Comparison of ENCODE assay signal across 1 cellular context in the genomic region with DNA sequence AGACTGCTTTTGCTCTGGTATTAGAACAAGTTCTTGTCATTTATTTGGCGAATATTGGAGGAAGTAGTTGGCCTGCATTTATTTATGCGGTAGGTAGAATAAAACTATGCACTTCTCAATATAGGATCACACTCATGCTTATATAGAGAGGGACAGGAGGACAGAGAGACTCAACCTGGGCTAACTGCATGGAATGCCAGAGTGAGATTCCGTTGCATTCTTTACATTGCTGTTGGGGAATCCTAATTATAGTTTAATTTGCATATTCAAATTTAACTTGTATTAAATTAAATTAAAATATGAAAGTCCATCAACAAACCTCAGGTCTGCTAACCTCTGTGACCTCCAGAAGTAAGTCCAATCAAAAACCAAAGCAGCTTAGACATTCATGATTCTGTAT.
TF ChIP-seq lines count a peak whose summit lies in the region.

No MANE protein-coding gene starts in this region.

TF ChIP-seq in GM23338, 12 proteins besides CTCF, POLR2A, EP300 and RAD21:
- TF ChIP-seq, protein P1, sequence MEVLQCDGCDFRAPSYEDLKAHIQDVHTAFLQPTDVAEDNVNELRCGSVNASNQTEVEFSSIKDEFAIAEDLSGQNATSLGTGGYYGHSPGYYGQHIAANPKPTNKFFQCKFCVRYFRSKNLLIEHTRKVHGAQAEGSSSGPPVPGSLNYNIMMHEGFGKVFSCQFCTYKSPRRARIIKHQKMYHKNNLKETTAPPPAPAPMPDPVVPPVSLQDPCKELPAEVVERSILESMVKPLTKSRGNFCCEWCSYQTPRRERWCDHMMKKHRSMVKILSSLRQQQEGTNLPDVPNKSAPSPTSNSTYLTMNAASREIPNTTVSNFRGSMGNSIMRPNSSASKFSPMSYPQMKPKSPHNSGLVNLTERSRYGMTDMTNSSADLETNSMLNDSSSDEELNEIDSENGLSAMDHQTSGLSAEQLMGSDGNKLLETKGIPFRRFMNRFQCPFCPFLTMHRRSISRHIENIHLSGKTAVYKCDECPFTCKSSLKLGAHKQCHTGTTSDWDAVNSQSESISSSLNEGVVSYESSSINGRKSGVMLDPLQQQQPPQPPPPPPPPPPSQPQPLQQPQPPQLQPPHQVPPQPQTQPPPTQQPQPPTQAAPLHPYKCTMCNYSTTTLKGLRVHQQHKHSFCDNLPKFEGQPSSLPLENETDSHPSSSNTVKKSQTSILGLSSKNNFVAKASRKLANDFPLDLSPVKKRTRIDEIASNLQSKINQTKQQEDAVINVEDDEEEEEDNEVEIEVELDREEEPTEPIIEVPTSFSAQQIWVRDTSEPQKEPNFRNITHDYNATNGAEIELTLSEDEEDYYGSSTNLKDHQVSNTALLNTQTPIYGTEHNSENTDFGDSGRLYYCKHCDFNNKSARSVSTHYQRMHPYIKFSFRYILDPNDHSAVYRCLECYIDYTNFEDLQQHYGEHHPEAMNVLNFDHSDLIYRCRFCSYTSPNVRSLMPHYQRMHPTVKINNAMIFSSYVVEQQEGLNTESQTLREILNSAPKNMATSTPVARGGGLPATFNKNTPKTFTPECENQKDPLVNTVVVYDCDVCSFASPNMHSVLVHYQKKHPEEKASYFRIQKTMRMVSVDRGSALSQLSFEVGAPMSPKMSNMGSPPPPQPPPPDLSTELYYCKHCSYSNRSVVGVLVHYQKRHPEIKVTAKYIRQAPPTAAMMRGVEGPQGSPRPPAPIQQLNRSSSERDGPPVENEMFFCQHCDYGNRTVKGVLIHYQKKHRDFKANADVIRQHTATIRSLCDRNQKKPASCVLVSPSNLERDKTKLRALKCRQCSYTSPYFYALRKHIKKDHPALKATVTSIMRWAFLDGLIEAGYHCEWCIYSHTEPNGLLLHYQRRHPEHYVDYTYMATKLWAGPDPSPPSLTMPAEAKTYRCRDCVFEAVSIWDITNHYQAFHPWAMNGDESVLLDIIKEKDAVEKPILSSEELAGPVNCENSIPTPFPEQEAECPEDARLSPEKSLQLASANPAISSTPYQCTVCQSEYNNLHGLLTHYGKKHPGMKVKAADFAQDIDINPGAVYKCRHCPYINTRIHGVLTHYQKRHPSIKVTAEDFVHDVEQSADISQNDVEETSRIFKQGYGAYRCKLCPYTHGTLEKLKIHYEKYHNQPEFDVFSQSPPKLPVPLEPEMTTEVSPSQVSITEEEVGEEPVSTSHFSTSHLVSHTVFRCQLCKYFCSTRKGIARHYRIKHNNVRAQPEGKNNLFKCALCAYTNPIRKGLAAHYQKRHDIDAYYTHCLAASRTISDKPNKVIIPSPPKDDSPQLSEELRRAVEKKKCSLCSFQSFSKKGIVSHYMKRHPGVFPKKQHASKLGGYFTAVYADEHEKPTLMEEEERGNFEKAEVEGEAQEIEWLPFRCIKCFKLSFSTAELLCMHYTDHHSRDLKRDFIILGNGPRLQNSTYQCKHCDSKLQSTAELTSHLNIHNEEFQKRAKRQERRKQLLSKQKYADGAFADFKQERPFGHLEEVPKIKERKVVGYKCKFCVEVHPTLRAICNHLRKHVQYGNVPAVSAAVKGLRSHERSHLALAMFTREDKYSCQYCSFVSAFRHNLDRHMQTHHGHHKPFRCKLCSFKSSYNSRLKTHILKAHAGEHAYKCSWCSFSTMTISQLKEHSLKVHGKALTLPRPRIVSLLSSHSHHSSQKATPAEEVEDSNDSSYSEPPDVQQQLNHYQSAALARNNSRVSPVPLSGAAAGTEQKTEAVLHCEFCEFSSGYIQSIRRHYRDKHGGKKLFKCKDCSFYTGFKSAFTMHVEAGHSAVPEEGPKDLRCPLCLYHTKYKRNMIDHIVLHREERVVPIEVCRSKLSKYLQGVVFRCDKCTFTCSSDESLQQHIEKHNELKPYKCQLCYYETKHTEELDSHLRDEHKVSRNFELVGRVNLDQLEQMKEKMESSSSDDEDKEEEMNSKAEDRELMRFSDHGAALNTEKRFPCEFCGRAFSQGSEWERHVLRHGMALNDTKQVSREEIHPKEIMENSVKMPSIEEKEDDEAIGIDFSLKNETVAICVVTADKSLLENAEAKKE (CRISPR knock-in tag; IDR thresholded peaks at IDR 0.05): no peak
- TF ChIP-seq EZH2 (IDR thresholded peaks at IDR 0.05; ENCODE audit: low read depth, unreplicated experiment) (no peak), JUNB (IDR thresholded peaks at IDR 0.05; ENCODE audit: unreplicated experiment) (no peak), ZNF114 (CRISPR knock-in tag; IDR thresholded peaks at IDR 0.05) (no peak), NANOG (IDR thresholded peaks at IDR 0.05; ENCODE audit: borderline replicate concordance) (no peak), EZH2phosphoT487 (IDR thresholded peaks at IDR 0.05; ENCODE audit: unreplicated experiment) (no peak), ZNF331 (CRISPR knock-in tag; IDR thresholded peaks at IDR 0.05; ENCODE audit: low read depth) (no peak)
- TF ChIP-seq, protein P2, sequence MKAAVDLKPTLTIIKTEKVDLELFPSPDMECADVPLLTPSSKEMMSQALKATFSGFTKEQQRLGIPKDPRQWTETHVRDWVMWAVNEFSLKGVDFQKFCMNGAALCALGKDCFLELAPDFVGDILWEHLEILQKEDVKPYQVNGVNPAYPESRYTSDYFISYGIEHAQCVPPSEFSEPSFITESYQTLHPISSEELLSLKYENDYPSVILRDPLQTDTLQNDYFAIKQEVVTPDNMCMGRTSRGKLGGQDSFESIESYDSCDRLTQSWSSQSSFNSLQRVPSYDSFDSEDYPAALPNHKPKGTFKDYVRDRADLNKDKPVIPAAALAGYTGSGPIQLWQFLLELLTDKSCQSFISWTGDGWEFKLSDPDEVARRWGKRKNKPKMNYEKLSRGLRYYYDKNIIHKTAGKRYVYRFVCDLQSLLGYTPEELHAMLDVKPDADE (IDR thresholded peaks at IDR 0.05): no peak
- TF ChIP-seq, protein P3, sequence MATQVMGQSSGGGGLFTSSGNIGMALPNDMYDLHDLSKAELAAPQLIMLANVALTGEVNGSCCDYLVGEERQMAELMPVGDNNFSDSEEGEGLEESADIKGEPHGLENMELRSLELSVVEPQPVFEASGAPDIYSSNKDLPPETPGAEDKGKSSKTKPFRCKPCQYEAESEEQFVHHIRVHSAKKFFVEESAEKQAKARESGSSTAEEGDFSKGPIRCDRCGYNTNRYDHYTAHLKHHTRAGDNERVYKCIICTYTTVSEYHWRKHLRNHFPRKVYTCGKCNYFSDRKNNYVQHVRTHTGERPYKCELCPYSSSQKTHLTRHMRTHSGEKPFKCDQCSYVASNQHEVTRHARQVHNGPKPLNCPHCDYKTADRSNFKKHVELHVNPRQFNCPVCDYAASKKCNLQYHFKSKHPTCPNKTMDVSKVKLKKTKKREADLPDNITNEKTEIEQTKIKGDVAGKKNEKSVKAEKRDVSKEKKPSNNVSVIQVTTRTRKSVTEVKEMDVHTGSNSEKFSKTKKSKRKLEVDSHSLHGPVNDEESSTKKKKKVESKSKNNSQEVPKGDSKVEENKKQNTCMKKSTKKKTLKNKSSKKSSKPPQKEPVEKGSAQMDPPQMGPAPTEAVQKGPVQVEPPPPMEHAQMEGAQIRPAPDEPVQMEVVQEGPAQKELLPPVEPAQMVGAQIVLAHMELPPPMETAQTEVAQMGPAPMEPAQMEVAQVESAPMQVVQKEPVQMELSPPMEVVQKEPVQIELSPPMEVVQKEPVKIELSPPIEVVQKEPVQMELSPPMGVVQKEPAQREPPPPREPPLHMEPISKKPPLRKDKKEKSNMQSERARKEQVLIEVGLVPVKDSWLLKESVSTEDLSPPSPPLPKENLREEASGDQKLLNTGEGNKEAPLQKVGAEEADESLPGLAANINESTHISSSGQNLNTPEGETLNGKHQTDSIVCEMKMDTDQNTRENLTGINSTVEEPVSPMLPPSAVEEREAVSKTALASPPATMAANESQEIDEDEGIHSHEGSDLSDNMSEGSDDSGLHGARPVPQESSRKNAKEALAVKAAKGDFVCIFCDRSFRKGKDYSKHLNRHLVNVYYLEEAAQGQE (IDR thresholded peaks at IDR 0.05; ENCODE audit: unreplicated experiment): no peak
